In the genomic region with DNA sequence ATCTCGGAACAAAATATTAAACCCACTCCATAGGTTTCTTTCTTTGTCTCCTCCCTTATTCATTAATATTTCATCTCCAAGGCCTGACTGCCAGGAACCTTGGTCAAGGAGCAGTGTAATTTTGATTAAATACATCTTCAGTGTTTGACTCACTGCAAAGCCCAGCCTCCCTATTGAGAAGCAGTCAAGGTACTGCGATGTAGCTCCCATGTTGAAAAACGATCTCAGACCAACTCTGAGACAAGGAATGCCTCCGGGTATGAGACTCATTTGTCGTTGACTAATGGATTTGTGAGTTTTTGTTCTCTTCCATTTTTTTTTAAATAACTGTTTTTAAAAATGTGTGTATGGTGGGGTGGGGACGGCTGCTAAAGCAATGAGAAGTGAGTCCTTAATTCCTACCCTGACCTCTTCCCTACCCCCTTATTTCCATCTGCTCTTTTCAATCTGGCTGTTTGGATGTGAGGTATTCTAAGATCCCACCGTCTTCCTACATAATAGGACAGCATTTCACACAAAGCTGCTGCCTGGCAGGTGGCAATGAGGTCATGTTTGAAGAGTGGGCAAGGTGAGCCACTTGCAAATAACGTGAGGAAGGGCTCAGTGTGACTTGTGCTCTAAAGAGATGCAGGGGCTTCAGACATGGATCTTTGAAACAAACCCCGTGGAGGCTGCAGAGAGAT, we compare ENCODE assay signal across 1 cellular context.
A peak's percentile ranks its signal among the peaks of the same experiment; 100 is the strongest.
TF ChIP-seq lines count a peak whose summit lies in the region.

No MANE protein-coding gene starts in this region.

TF ChIP-seq in H1, 55 proteins besides CTCF, POLR2A, EP300 and RAD21 (continued from another document):
- TF ChIP-seq, protein P1, sequence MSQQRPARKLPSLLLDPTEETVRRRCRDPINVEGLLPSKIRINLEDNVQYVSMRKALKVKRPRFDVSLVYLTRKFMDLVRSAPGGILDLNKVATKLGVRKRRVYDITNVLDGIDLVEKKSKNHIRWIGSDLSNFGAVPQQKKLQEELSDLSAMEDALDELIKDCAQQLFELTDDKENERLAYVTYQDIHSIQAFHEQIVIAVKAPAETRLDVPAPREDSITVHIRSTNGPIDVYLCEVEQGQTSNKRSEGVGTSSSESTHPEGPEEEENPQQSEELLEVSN (IDR thresholded peaks at IDR 0.05) = 0 out of 2 replicates have a peak, but pooled peaks have one; percentile 19
- TF ChIP-seq CHD7 (IDR thresholded peaks at IDR 0.05; ENCODE audit: insufficient replicate concordance, low read length) = peak; percentile 34
- TF ChIP-seq GTF2F1 (IDR thresholded peaks at IDR 0.05; ENCODE audit: borderline replicate concordance, low read depth, low read length) = no peak
- TF ChIP-seq JUN (IDR thresholded peaks at IDR 0.05; ENCODE audit: low read depth, low read length) = peak; percentile 41; the same call in 1 of the 2 replicates
- no peak for TF ChIP-seq BACH1 (IDR thresholded peaks at IDR 0.05; ENCODE audit: low read length)
- TF ChIP-seq JUND (IDR thresholded peaks at IDR 0.05; ENCODE audit: low read length) = peak; percentile 51; the same call in 1 of the 2 replicates
- no peak for TF ChIP-seq EZH2 (IDR thresholded peaks at IDR 0.05; ENCODE audit: low read depth, low read length, severe bottlenecking)
- TF ChIP-seq HDAC2 (IDR thresholded peaks at IDR 0.05; ENCODE audit: borderline replicate concordance in 1 of 2, low read depth in 2 of 2, low read length in 2 of 2) = 0 out of 4 replicates have a peak, but pooled peaks of 1 of the 2 experiments have one; percentile 32
